8 cellular contexts compared by ENCODE assay signal in the genomic region with DNA sequence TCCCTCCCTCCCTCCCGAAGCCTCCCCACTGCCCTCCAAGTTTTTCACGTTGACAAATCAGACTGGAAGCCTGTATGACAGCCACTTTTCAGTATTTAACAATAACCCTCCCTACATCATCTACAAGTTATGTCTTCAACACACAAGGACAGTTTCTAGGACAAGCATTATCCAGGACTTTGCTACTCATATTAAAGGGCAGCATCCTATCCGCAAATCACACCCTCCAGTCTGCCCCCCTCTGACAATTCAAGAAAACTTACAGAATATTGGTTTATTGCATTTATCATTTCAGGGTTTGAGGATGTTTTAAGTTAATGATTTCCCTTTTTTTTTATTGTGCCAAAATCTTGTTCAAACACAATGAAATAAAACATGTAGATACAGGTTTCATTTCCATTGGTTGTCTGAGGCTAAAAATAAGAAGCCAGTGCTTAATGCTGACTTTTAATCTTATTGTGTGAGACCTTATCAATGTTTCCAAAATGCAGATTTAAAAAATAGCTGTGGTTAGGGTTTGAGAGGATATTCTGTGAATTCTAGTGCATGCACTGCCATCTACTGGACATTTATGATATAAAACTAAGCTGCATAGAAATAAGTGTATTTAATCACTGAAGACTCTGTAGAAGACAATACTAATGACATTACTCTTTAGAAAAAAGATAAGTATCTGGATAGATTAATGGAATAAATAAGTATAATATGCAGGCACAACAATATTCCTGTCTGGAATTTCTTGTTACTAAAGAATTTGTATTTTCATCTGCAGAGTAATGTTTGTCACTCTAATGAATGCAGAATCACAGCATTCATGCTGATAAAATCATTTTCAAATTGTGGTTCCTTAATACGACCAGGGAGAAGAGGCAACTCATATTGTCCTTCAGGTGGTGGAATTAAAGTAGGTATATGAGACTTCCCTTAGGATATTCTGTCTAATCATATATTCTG.
DNase-seq lines count a peak whose midpoint lies in the region; ATAC-seq and TF ChIP-seq lines count a peak whose summit lies in the region.

No MANE protein-coding gene starts in this region.

- in situ Hi-C loops in GM23248 (cut with MboI) = loop anchor here (10.0 kb wide), 1 partner anchor 54 kb away; no protein-coding TSS in a partner anchor

- DNase-seq in DND-41 (no peak), GM23248 (peak; percentile 70), NCI-H2171 treated with DMSO at 0.1 percent for 48 hours (lab: John Stamatoyannopoulos, UW) (peak; percentile 56), amniotic stem cell (lab: John Stamatoyannopoulos, UW) (peak; percentile 47), iPS-NIHi11 (ENCODE audit: low spot score) (peak; percentile 35), stromal cell of bone marrow (ENCODE audit: low read depth) (peak; percentile 45), COLO668 (lab: John Stamatoyannopoulos, UW; ENCODE audit: unreplicated experiment) (no peak)
- no peak for DNase-seq in activated CD4-positive, alpha-beta memory T cell treated with anti-CD3 and anti-CD28 coated beads for 36 hours

- no peak overlapping the region for H3K4me3 Mint-ChIP-seq in activated CD4-positive, alpha-beta memory T cell treated with anti-CD3 and anti-CD28 coated beads for 36 hours

- no peak overlapping the region for H3K9ac ChIP-seq in DND-41 (ENCODE audit: low read depth, low read length)
- H3K9ac ChIP-seq in GM23248 = peak overlapping the region; percentile 46

- H2AFZ ChIP-seq in DND-41 (ENCODE audit: low read depth, low read length) = no peak overlapping the region
- H2AFZ ChIP-seq in GM23248 = no peak overlapping the region

- peaks cover 26% of the 10 kb centered on the region for H3F3A ChIP-seq in GM23248 (ENCODE audit: insufficient read depth)

- CTCF ChIA-PET in activated CD4-positive, alpha-beta memory T cell treated with anti-CD3 and anti-CD28 coated beads for 36 hours (lab: Charles Lee) = interaction anchor here (0.5 to 3.5 kb wide), 38 partner anchors 8 to 468 kb away, joined by 3 to 59 read pairs (median 4); partner anchors contain the start of gene TES

- H3K27ac ChIP-seq in DND-41 (ENCODE audit: low read length) (no peak overlapping the region), GM23248 (peak overlapping the region; percentile 76)

- H3K9me3 Mint-ChIP-seq in activated CD4-positive, alpha-beta memory T cell treated with anti-CD3 and anti-CD28 coated beads for 36 hours = no peaks in the 10 kb centered on the region

- ATAC-seq in DND-41 (ENCODE audit: insufficient read depth, low read depth) = peak; percentile 75

- intact Hi-C loops in activated CD4-positive, alpha-beta memory T cell treated with anti-CD3 and anti-CD28 coated beads for 36 hours (cut with micrococcal nuclease) = loop anchor here (1.0 to 2.0 kb wide), 6 partner anchors 64 to 451 kb away; partner anchors contain the start of gene CAV1

- H3K27me3 Mint-ChIP-seq in activated CD4-positive, alpha-beta memory T cell treated with anti-CD3 and anti-CD28 coated beads for 36 hours = peaks cover 21% of the 10 kb centered on the region

- H3K4me1 ChIP-seq in DND-41 (ENCODE audit: insufficient read depth, low read length) = peaks cover 15% of the 10 kb centered on the region
- peaks cover 25% of the 10 kb centered on the region for H3K4me1 ChIP-seq in GM23248 (ENCODE audit: insufficient read depth)

- H3K9me2 ChIP-seq in GM23248 (ENCODE audit: insufficient read depth) = no peaks in the 10 kb centered on the region

- no peaks in the 10 kb centered on the region for H3K36me3 ChIP-seq in DND-41 (ENCODE audit: insufficient read depth, low read length)
- H3K36me3 ChIP-seq in GM23248 (ENCODE audit: low read depth) = no peaks in the 10 kb centered on the region

- H4K20me1 ChIP-seq in DND-41 (ENCODE audit: insufficient read depth, low read length) = no peaks in the 10 kb centered on the region
- no peaks in the 10 kb centered on the region for H4K20me1 ChIP-seq in GM23248 (ENCODE audit: insufficient read depth)

- no peak overlapping the region for H3K27ac Mint-ChIP-seq in activated CD4-positive, alpha-beta memory T cell treated with anti-CD3 and anti-CD28 coated beads for 36 hours

- 17 to 18% methylated on average over 2 to 4 of the region's 4 CpGs for WGBS in GM23248 (ENCODE audit: low coverage in 1 of 2, low lambda C conversion rate in 2 of 2, missing lambda C conversion rate in 2 of 2), 2 experiments

- peaks cover 21% of the 10 kb centered on the region for H3K4me1 Mint-ChIP-seq in activated CD4-positive, alpha-beta memory T cell treated with anti-CD3 and anti-CD28 coated beads for 36 hours (ENCODE audit: low read depth)

- H3K4me3 ChIP-seq in DND-41 (ENCODE audit: low read depth in 1 of 2, low read length in 2 of 2) (no peak overlapping the region), GM23248 (no peak overlapping the region)

- H3K79me2 ChIP-seq in DND-41 (ENCODE audit: insufficient read depth, low read length) (no peaks in the 10 kb centered on the region), GM23248 (ENCODE audit: insufficient read depth) (no peaks in the 10 kb centered on the region)

- no peaks in the 10 kb centered on the region for H3K36me3 Mint-ChIP-seq in activated CD4-positive, alpha-beta memory T cell treated with anti-CD3 and anti-CD28 coated beads for 36 hours

- H3K4me2 ChIP-seq in DND-41 (ENCODE audit: insufficient read depth, low read length) (no peak overlapping the region), GM23248 (ENCODE audit: unreplicated experiment) (peak overlapping the region; percentile 63)

- no peaks in the 10 kb centered on the region for H3K9me3 ChIP-seq in DND-41 (ENCODE audit: insufficient read depth, low read length, severe bottlenecking)
- no peaks in the 10 kb centered on the region for H3K9me3 ChIP-seq in GM23248 (ENCODE audit: low read depth)

- peak; percentile 75 for TF ChIP-seq CTCF in DND-41 (IDR thresholded peaks at IDR 0.05; ENCODE audit: borderline replicate concordance, extremely low read depth, low read length, poor library complexity, severe bottlenecking)

- POLR2A ChIA-PET in activated CD4-positive, alpha-beta memory T cell treated with anti-CD3 and anti-CD28 coated beads for 36 hours (lab: Charles Lee) = interaction anchor here (1.9 kb wide), 1 partner anchor 11 kb away, joined by 5 read pairs; no protein-coding TSS in a partner anchor

- H3K27me3 ChIP-seq in DND-41 (ENCODE audit: insufficient read depth, low read length, poor library complexity) (peaks cover 16% of the 10 kb centered on the region), GM23248 (replicated peaks; ENCODE audit: insufficient read depth) (no peaks in the 10 kb centered on the region)

Comparison
In these comparisons a context has a peak if more than half of its experiments do, and no peak if none do; other contexts are left out.
1. DNase-seq: peak in GM23248 (single experiment), NCI-H2171 treated with DMSO at 0.1 percent for 48 hours (single experiment), amniotic stem cell (single experiment), iPS-NIHi11 (single experiment) and stromal cell of bone marrow (single experiment); none in DND-41 (single experiment), COLO668 (single experiment) and activated CD4-positive, alpha-beta memory T cell treated with anti-CD3 and anti-CD28 coated beads for 36 hours (single experiment).